In the genomic region with DNA sequence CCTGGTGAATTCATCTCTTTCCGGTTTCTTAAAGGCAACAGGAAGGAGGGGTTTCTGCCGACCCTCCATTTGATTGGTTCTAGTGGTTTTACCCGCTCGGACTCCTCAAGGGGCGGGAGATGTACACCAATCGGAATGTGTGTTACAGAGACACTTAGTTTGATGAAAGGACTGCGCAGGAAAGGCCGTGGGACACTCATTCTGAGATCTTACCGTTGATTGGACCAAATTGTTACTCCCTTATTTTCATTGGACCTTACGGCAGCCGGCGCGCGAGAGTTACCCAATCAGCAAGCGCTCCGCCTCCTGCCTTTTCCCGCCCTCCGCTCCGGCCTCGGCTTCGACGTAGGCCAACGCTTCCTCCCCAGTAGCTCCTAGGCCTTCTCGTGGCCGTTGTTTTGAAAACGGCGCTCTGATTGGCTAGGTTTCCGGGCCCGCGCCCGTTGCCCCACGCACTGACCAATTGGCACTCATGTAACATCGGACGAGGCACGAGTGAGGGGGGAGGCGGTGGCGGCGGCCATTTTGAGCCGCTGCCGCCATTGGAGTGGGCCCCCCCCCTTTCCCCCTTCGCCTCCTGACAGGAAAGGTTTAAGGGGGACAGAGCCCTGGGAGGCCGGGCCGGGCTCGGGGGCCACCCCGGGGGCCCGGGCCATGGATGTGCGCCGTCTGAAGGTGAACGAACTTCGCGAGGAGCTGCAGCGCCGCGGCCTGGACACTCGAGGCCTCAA, we compare ENCODE assay signal across 8 cellular contexts. TPM values are rescaled to one million over a fixed set of nuclear protein-coding genes. Genes with fewer than 3 reads are reported as not detected.
DNase-seq lines count a peak whose midpoint lies in the region; ATAC-seq, FAIRE-seq and TF ChIP-seq lines count a peak whose summit lies in the region.

A gene (plus strand): TSS at position 523 of the 731 bp plus-strand sequence. CDS start 132 bp downstream, at position 655.

- H3K27me3 Mint-ChIP-seq in Caco-2 (ENCODE audit: insufficient read depth, unreplicated experiment) = no peaks in the 10 kb centered on the region
- no peaks in the 10 kb centered on the region for H3K27me3 Mint-ChIP-seq in effector memory CD8-positive, alpha-beta T cell

- H3K36me3 Mint-ChIP-seq in Caco-2 (ENCODE audit: insufficient read depth, unreplicated experiment) = peaks cover 70% of the 10 kb centered on the region
- H3K36me3 Mint-ChIP-seq in effector memory CD8-positive, alpha-beta T cell (ENCODE audit: insufficient read depth) = peaks cover 73% of the 10 kb centered on the region

- H3K36me3 ChIP-seq in Caco-2 (ENCODE audit: control insufficient read depth, insufficient read depth, low read length) = 0 out of 2 replicates have a peak, but pooled peaks cover 3% of the 10 kb centered on the region

- H3K9me3 Mint-ChIP-seq in Caco-2 (ENCODE audit: unreplicated experiment) = no peaks in the 10 kb centered on the region
- no peaks in the 10 kb centered on the region for H3K9me3 Mint-ChIP-seq in effector memory CD8-positive, alpha-beta T cell

- FAIRE-seq in HTR-8/SVneo (lab: Jason Lieb, UNC) = peak; percentile 96

- peak within 1 kb of the TSS; percentile 87 for H3K27ac Mint-ChIP-seq in Caco-2 (ENCODE audit: unreplicated experiment)
- peak within 1 kb of the TSS; percentile 100 for H3K27ac Mint-ChIP-seq in effector memory CD8-positive, alpha-beta T cell

- DNase-seq in Caco-2 (peak; percentile 99 to 100), HTR-8/SVneo (ENCODE audit: insufficient read length, low spot score) (peak; percentile 99), NOMO-1 treated with dmso at 0.1 percent for 144 hours (lab: John Stamatoyannopoulos, UW; ENCODE audit: unreplicated experiment) (peak; percentile 100), medulla oblongata (ENCODE audit: extremely low spot score) (peak; percentile 100)
- DNase-seq in activated CD8-positive, alpha-beta memory T cell treated with anti-CD3 and anti-CD28 coated beads for 48 hours (ENCODE audit: low read depth in 2 of 3, low spot score in 2 of 3) = peak; percentile 98 to 100 (median 99)
- DNase-seq in effector memory CD8-positive, alpha-beta T cell = peak; percentile 100
- DNase-seq in stimulated activated CD8-positive, alpha-beta memory T cell treated with anti-CD3 and anti-CD28 coated beads, Interleukin-12 subunit alpha, Interleukin-12 subunit beta, amount 100 ng/mL, for 1 hour (ENCODE audit: low read depth) = peak; percentile 100

- peak within 1 kb of the TSS; percentile 83 for H3K4me3 Mint-ChIP-seq in Caco-2 (ENCODE audit: unreplicated experiment)
- peak within 1 kb of the TSS; percentile 92 to 97 for H3K4me3 Mint-ChIP-seq in effector memory CD8-positive, alpha-beta T cell

- ATAC-seq in GM21367 (IDR thresholded peaks at IDR 0.05; ENCODE audit: unreplicated experiment) = peak; percentile 58
- peak; percentile 50 for ATAC-seq in effector memory CD8-positive, alpha-beta T cell (replicated peaks)

- peak within 1 kb of the TSS; percentile 86 for H3K4me3 ChIP-seq in Caco-2 (ENCODE audit: low read depth, low read length)

- peaks cover 30% of the 10 kb centered on the region for H3K4me1 Mint-ChIP-seq in Caco-2 (ENCODE audit: low read depth, unreplicated experiment)
- H3K4me1 Mint-ChIP-seq in effector memory CD8-positive, alpha-beta T cell (ENCODE audit: low read depth in 2 of 2) = peaks cover 45 to 47% of the 10 kb centered on the region in 2 donors

- CTCF ChIA-PET in Caco-2 (lab: Charles Lee) = interaction anchor here (0.5 to 3.8 kb wide), 15 partner anchors 35 to 496 kb away, joined by 3 to 118 read pairs (median 4); a partner anchor contains a TSS

- no peaks in the 10 kb centered on the region for H3K9me3 ChIP-seq in Caco-2

- H3K4me1 ChIP-seq in Caco-2 = peaks cover 11% of the 10 kb centered on the region

- intact Hi-C loops in Caco-2 (cut with micrococcal nuclease; ENCODE audit: unreplicated experiment) = loop anchor here (1.0 to 2.0 kb wide), 6 partner anchors 38 to 601 kb away; a partner anchor contains a TSS

- peak; percentile 20 to 46 for TF ChIP-seq CTCF in Caco-2 (IDR thresholded peaks at IDR 0.05; ENCODE audit: insufficient read depth in 1 of 2, low read depth in 1 of 2, low read length in 1 of 2, severe bottlenecking in 1 of 2, unreplicated experiment in 1 of 2)

- no peaks in the 10 kb centered on the region for H3K27me3 ChIP-seq in Caco-2 (replicated peaks; ENCODE audit: control insufficient read depth, insufficient read depth, low read length)

- POLR2A ChIA-PET in Caco-2 (lab: Charles Lee) = interaction anchor here (0.5 to 2.5 kb wide), 13 partner anchors 11 to 658 kb away, joined by 3 to 13 read pairs (median 5); a partner anchor contains a TSS

- no TSS peak for BruUV-seq in Caco-2 (replicated peaks; lab: Mats Ljungman, UMichigan)

RNA-seq across cellular contexts. Expression of the gene that starts here (rescaled TPM):
- total RNA-seq in Caco-2 (2022) = 322 and 324 TPM in 2 replicates

Comparison
In these comparisons a context has a peak if more than half of its experiments do, and no peak if none do; other contexts are left out.
1. Peak in every context shown above with its lines: DNase-seq, ATAC-seq and H3K4me3 ChIP-seq.